ENCODE assay signal across 8 cellular contexts in genomic region chr20:25065625-25066338, GRCh38. TPM values are rescaled to one million over a fixed set of nuclear protein-coding genes. Genes with fewer than 3 reads are reported as not detected.
DNase-seq lines count a peak whose midpoint lies in the region; ATAC-seq, FAIRE-seq and TF ChIP-seq lines count a peak whose summit lies in the region.

No MANE protein-coding gene starts in this region.

- H4K20me1 ChIP-seq in PC-3 (ENCODE audit: low read length): no peaks in the 10 kb centered on the region

- H3F3A ChIP-seq in PC-3 (ENCODE audit: low read length, unreplicated experiment): no peaks in the 10 kb centered on the region

- H3K4me2 ChIP-seq in PC-3 (ENCODE audit: low read length): peak overlapping the region; percentile 60

- H3K4me1 Mint-ChIP-seq in activated naive CD4-positive, alpha-beta T cell treated with anti-CD3 and anti-CD28 coated beads for 36 hours (ENCODE audit: low read depth): no peaks in the 10 kb centered on the region

- intact Hi-C loops in PC-3 (cut with micrococcal nuclease) (loop anchor here (1.0 to 5.0 kb wide), 3 partner anchors 70 to 133 kb away; no protein-coding TSS in a partner anchor), head of caudate nucleus (cut with DNase I) (loop anchor here (2.0 kb wide), 1 partner anchor 71 kb away; no protein-coding TSS in a partner anchor), posterior vena cava (cut with DNase I) (loop anchor here (2.0 to 10.0 kb wide), 2 partner anchors 71 to 129 kb away; partner anchors contain the start of gene ENTPD6 (in 1 of the 2))
- intact Hi-C loops in activated naive CD4-positive, alpha-beta T cell treated with anti-CD3 and anti-CD28 coated beads for 36 hours (cut with micrococcal nuclease): loop anchor here (1.0 kb wide), 3 partner anchors 70 to 135 kb away; no protein-coding TSS in a partner anchor

- no peak for TF ChIP-seq POLR2A in GM12892 (IDR thresholded peaks at IDR 0.05; ENCODE audit: low read depth, low read length)

- no peaks in the 10 kb centered on the region for H3K79me2 ChIP-seq in PC-3 (ENCODE audit: low read length)

- no peaks in the 10 kb centered on the region for H3K9me3 Mint-ChIP-seq in activated naive CD4-positive, alpha-beta T cell treated with anti-CD3 and anti-CD28 coated beads for 36 hours

- H3K27me3 ChIP-seq in PC-3 (ENCODE audit: low read length): peaks cover 49% of the 10 kb centered on the region

- H3K4me1 ChIP-seq in PC-3 (ENCODE audit: insufficient read depth, low read length): peaks cover 3% of the 10 kb centered on the region; the same call in 1 of the 2 replicates

- no peaks in the 10 kb centered on the region for H3K9me2 ChIP-seq in PC-3 (replicated peaks; ENCODE audit: low read length)

- no peak overlapping the region for H3K27ac ChIP-seq in PC-3 (ENCODE audit: low read length)

- CTCF ChIA-PET in PC-3 (lab: Charles Lee): interaction anchor here (0.9 to 2.4 kb wide), 3 partner anchors 70 to 113 kb away, joined by 4 to 13 read pairs (median 7); no protein-coding TSS in a partner anchor
- CTCF ChIA-PET in activated naive CD4-positive, alpha-beta T cell treated with anti-CD3 and anti-CD28 coated beads for 36 hours (lab: Charles Lee): interaction anchor here (0.6 to 4.9 kb wide), 8 partner anchors 25 to 135 kb away, joined by 3 to 105 read pairs (median 4); no protein-coding TSS in a partner anchor

- H3K36me3 ChIP-seq in PC-3 (ENCODE audit: low read depth, low read length): no peaks in the 10 kb centered on the region

- DNase-seq in AG08395 (ENCODE audit: low spot score): peak; percentile 67
- no peak for DNase-seq in GM12892 (ENCODE audit: insufficient read length)
- DNase-seq in PC-3: peak; percentile 84
- DNase-seq in activated naive CD4-positive, alpha-beta T cell treated with anti-CD3 and anti-CD28 coated beads for 36 hours: peak; percentile 76
- peak in 41 of 42 donors; percentile 49 to 90 (median 76) for DNase-seq in head of caudate nucleus
- DNase-seq in posterior vena cava (ENCODE audit: low spot score): peak; percentile 84

- BruUV-seq in PC-3 (replicated peaks; lab: Mats Ljungman, UMichigan): no TSS peak

- H3K9ac ChIP-seq in PC-3 (ENCODE audit: low read length): no peak overlapping the region

- TF ChIP-seq CTCF in PC-3 (conservative IDR thresholded peaks at IDR 0.05; ENCODE audit: low read depth, low read length): peak; percentile 95

- no peaks in the 10 kb centered on the region for H3K36me3 Mint-ChIP-seq in activated naive CD4-positive, alpha-beta T cell treated with anti-CD3 and anti-CD28 coated beads for 36 hours (ENCODE audit: low read depth)

- no peaks in the 10 kb centered on the region for H3K9me3 ChIP-seq in PC-3 (ENCODE audit: low read length)

- no peak overlapping the region for H3K4me3 ChIP-seq in PC-3 (ENCODE audit: low read length)

- no peak overlapping the region for H3K27ac Mint-ChIP-seq in activated naive CD4-positive, alpha-beta T cell treated with anti-CD3 and anti-CD28 coated beads for 36 hours

- POLR2A ChIA-PET in PC-3 (lab: Charles Lee; ENCODE audit: unreplicated experiment): no interaction called here

- H3K4me3 Mint-ChIP-seq in activated naive CD4-positive, alpha-beta T cell treated with anti-CD3 and anti-CD28 coated beads for 36 hours: no peak overlapping the region

- 0 out of 2 replicates have a peak overlapping the region, but pooled peaks have one; percentile 17 for H2AFZ ChIP-seq in PC-3 (ENCODE audit: low read length)

- peak; percentile 27 for FAIRE-seq in GM12892 (lab: Jason Lieb, UNC)

- peaks cover 14% of the 10 kb centered on the region for H3K27me3 Mint-ChIP-seq in activated naive CD4-positive, alpha-beta T cell treated with anti-CD3 and anti-CD28 coated beads for 36 hours (ENCODE audit: low read depth)

- ATAC-seq in HG03342 (IDR thresholded peaks at IDR 0.05; ENCODE audit: unreplicated experiment): peak; percentile 76
- peak; percentile 87 for ATAC-seq in PC-3
- ATAC-seq in HG03097 (IDR thresholded peaks at IDR 0.05; ENCODE audit: low FRiP score, unreplicated experiment): no peak

RNA-seq across cellular contexts. Expression of gene ACSS1, which starts 7.8 kb away (rescaled TPM):
- 15.1 TPM for polyA plus RNA-seq in GM12892 (2012; ENCODE audit: missing spikeins)
- total RNA-seq in PC-3 (2014; rRNA removed) (2.3 and 2.4 TPM in 2 replicates), posterior vena cava (10 to 100 TPM; 11.6 to 12.2 TPM)
- total RNA-seq in activated naive CD4-positive, alpha-beta T cell treated with anti-CD3 and anti-CD28 coated beads for 36 hours: 10 to 100 TPM in 1 of 2 experiments, 1 to 10 TPM in 1; 9.4 to 10.1 TPM

RNA-seq across cellular contexts. Expression of gene VSX1, which starts 16.2 kb away (rescaled TPM):
- polyA plus RNA-seq in GM12892 (2012; ENCODE audit: missing spikeins): not detected
- total RNA-seq in PC-3 (2014; rRNA removed): not detected in 2 replicates
- total RNA-seq in activated naive CD4-positive, alpha-beta T cell treated with anti-CD3 and anti-CD28 coated beads for 36 hours: not detected
- total RNA-seq in posterior vena cava: not detected
